Comparison of ENCODE assay signal across 16 cellular contexts in genomic region chr1:222777977-222778376, GRCh38. TPM values are rescaled to one million over a fixed set of nuclear protein-coding genes. Genes with fewer than 3 reads are reported as not detected.
DNase-seq lines count a peak whose midpoint lies in the region; ATAC-seq and TF ChIP-seq lines count a peak whose summit lies in the region.
"Had no signal": no experiment of that assay in that cellular context is flagged by ENCODE, and none has a peak within 500 bp of the region (broad histone marks: within the 10 kb centered on the region; RNA-seq: fewer than 3 reads in every experiment).

No MANE protein-coding gene starts in this region.

- H3K4me1 Mint-ChIP-seq in CD14-positive monocyte, result peaks cover 7% of the 10 kb centered on the region

- H3K4me3 Mint-ChIP-seq in CD14-positive monocyte, result no peak overlapping the region

- DNase-seq in NCI-H1694 treated with DMSO at 0.1 percent for 48 hours (lab: John Stamatoyannopoulos, UW) (peak; percentile 12), NCI-H1694 (lab: John Stamatoyannopoulos, UW) (no peak), NCI-H2081 treated with DMSO at 0.1 percent for 48 hours (lab: John Stamatoyannopoulos, UW) (peak; percentile 62), dermis microvascular lymphatic vessel endothelial cell (ENCODE audit: low read depth in 2 of 2) (peak; percentile 10 to 54), renal cortical epithelial cell (ENCODE audit: low read depth) (peak; percentile 91), CD14-positive monocyte (ENCODE audit: low spot score) (no peak)
- DNase-seq in stimulated activated naive CD4-positive, alpha-beta T cell (lab: John Stamatoyannopoulos, UW), result no peak
- DNase-seq: ACHN; activated T-cell treated with anti-CD3 and anti-CD28 coated beads, Interleukin-2, amount 50 U/mL, for 48 hours; amygdala; effector CD4-positive, alpha-beta T cell; GOT3; upper lobe of left lung had no signal

- H3K36me3 Mint-ChIP-seq in CD14-positive monocyte, result no peaks in the 10 kb centered on the region

- ATAC-seq in GM21825 (IDR thresholded peaks at IDR 0.05; ENCODE audit: unreplicated experiment), result no peak

- intact Hi-C loops in CD14-positive monocyte (cut with micrococcal nuclease), result no loop called here

- no peak overlapping the region for H3K27ac Mint-ChIP-seq in CD14-positive monocyte

- no peak for TF ChIP-seq CTCF in CD14-positive monocyte (IDR thresholded peaks at IDR 0.05)

- peaks cover 0 to 3% (median 0%) of the 10 kb centered on the region in 3 donors for H3K27me3 Mint-ChIP-seq in CD14-positive monocyte (ENCODE audit: low read depth in 3 of 3)

- H3K9me3 Mint-ChIP-seq in CD14-positive monocyte, result peaks cover 0 to 12% (median 4%) of the 10 kb centered on the region in 7 donors

RNA-seq across cellular contexts. Expression of gene DISP1, which starts 36.9 kb away (rescaled TPM):
- total RNA-seq in dermis microvascular lymphatic vessel endothelial cell, result 0.64 and 0.89 TPM in 2 replicates
- total RNA-seq in renal cortical epithelial cell, result 2.8 and 13.5 TPM in 2 replicates
- under 1 TPM; 0.34 to 0.61 TPM for polyA plus RNA-seq in CD14-positive monocyte

RNA-seq across cellular contexts. Expression of gene FAM177B, which starts 41.0 kb away (rescaled TPM):
- total RNA-seq in dermis microvascular lymphatic vessel endothelial cell, result not detected in 2 replicates
- total RNA-seq in renal cortical epithelial cell, result not detected in 2 replicates
- polyA plus RNA-seq in CD14-positive monocyte, result not detected
- total RNA-seq: Daoy; T-helper 1 cell treated with Interleukin-12 subunit alpha and Interleukin-12 subunit beta and Interleukin-4 antibody, amounts not matched to agents 30 ng/mL and 1 ng/mL, for 36 hours had no signal

Comparison
In these comparisons a context has a peak if more than half of its experiments do, and no peak if none do; other contexts are left out.
1. DNase-seq: peak in NCI-H1694 treated with DMSO at 0.1 percent for 48 hours (single experiment), NCI-H2081 treated with DMSO at 0.1 percent for 48 hours (single experiment), dermis microvascular lymphatic vessel endothelial cell (2 of 2) and renal cortical epithelial cell (single experiment); none in NCI-H1694 (single experiment), stimulated activated naive CD4-positive, alpha-beta T cell (0 of 6) and CD14-positive monocyte (single experiment).